Comparison of ENCODE assay signal across 16 cellular contexts in genomic region chr1:24020470-24020869, GRCh38. TPM values are rescaled to one million over a fixed set of nuclear protein-coding genes. Genes with fewer than 3 reads are reported as not detected.
A peak's percentile ranks its signal among the peaks of the same experiment; 100 is the strongest.
DNase-seq lines count a peak whose midpoint lies in the region; ATAC-seq and TF ChIP-seq lines count a peak whose summit lies in the region.
"Had no signal": no experiment of that assay in that cellular context is flagged by ENCODE, and none has a peak within 500 bp of the region (broad histone marks: within the 10 kb centered on the region; RNA-seq: fewer than 3 reads in every experiment).

No MANE protein-coding gene starts in this region.

- no peaks in the 10 kb centered on the region for H3K4me1 Mint-ChIP-seq in activated T-cell treated with anti-CD3 and anti-CD28 coated beads, Interleukin-2, amount 50 U/mL, for 72 hours (ENCODE audit: low read depth)
- no peaks in the 10 kb centered on the region for H3K4me1 Mint-ChIP-seq in activated CD8-positive, alpha-beta T cell treated with anti-CD3 and anti-CD28 coated beads for 36 hours (ENCODE audit: low read depth)
- H3K4me1 Mint-ChIP-seq: activated naive CD8-positive, alpha-beta T cell treated with anti-CD3 and anti-CD28 coated beads for 36 hours had no signal

- H3K9me3 Mint-ChIP-seq in activated T-cell treated with anti-CD3 and anti-CD28 coated beads, Interleukin-2, amount 50 U/mL, for 72 hours = no peaks in the 10 kb centered on the region
- H3K9me3 Mint-ChIP-seq in activated CD8-positive, alpha-beta T cell treated with anti-CD3 and anti-CD28 coated beads for 36 hours = no peaks in the 10 kb centered on the region
- H3K9me3 Mint-ChIP-seq: activated naive CD8-positive, alpha-beta T cell treated with anti-CD3 and anti-CD28 coated beads for 36 hours; IgD-negative memory B cell; stimulated activated naive B cell treated with anti-CD40 and anti-IgM and Interleukin-4, amounts not matched to agents 10 μg/mL and 1 μg/mL and 100 μg/mL, for 72 hours; WTC11 had no signal

- H3K36me3 Mint-ChIP-seq in activated T-cell treated with anti-CD3 and anti-CD28 coated beads, Interleukin-2, amount 50 U/mL, for 72 hours (ENCODE audit: insufficient read depth in 2 of 2) = no peaks in the 10 kb centered on the region
- no peaks in the 10 kb centered on the region for H3K36me3 Mint-ChIP-seq in activated CD8-positive, alpha-beta T cell treated with anti-CD3 and anti-CD28 coated beads for 36 hours (ENCODE audit: low read depth)
- H3K36me3 Mint-ChIP-seq: activated naive CD8-positive, alpha-beta T cell treated with anti-CD3 and anti-CD28 coated beads for 36 hours; IgD-negative memory B cell; stimulated activated naive B cell treated with anti-CD40 and anti-IgM and Interleukin-4, amounts not matched to agents 10 μg/mL and 1 μg/mL and 100 μg/mL, for 72 hours; WTC11 had no signal

- H3K27ac Mint-ChIP-seq in activated T-cell treated with anti-CD3 and anti-CD28 coated beads, Interleukin-2, amount 50 U/mL, for 72 hours = no peak overlapping the region
- H3K27ac Mint-ChIP-seq in activated CD8-positive, alpha-beta T cell treated with anti-CD3 and anti-CD28 coated beads for 36 hours = no peak overlapping the region
- H3K27ac Mint-ChIP-seq: activated naive CD8-positive, alpha-beta T cell treated with anti-CD3 and anti-CD28 coated beads for 36 hours; IgD-negative memory B cell; WTC11 had no signal

- 75% methylated on average over 3 of the region's 3 CpGs for WGBS in right cardiac atrium
- WGBS in sigmoid colon, 2 donors = 91 to 92% methylated on average over 3 of the region's 3 CpGs

- intact Hi-C loops in left ventricle myocardium inferior (cut with micrococcal nuclease) = loop anchor here (5.0 kb wide), 1 partner anchor 43 kb away; no protein-coding TSS in a partner anchor
- intact Hi-C loops in Right ventricle myocardium inferior (cut with DNase I) = no loop called here
- intact Hi-C loops in right cardiac atrium (cut with DNase I) = loop anchor here in 2 of 4 donors (10.0 kb wide), 2 partner anchors 46 to 66 kb away; partner anchors contain the start of gene PNRC2 (in 1 of the 2)
- intact Hi-C loops in sigmoid colon (cut with DNase I) = no loop called here
- intact Hi-C loops in activated CD8-positive, alpha-beta T cell treated with anti-CD3 and anti-CD28 coated beads for 36 hours (cut with micrococcal nuclease) = no loop called here

- no peak for ATAC-seq in Right ventricle myocardium inferior
- no peak for ATAC-seq in right cardiac atrium
- ATAC-seq in stimulated activated naive CD8-positive, alpha-beta T cell treated with anti-CD3 and anti-CD28 coated beads, Interleukin-15, Interleukin-2, amounts not matched to agents 100 U/mL and 50 U/mL, for 24 hours = no peak
- no peak for ATAC-seq in activated T-cell treated with anti-CD3 and anti-CD28 coated beads, Interleukin-2, amount 50 U/mL, for 72 hours (replicated peaks in 1 of 2)
- ATAC-seq in activated CD8-positive, alpha-beta T cell treated with anti-CD3 and anti-CD28 coated beads for 36 hours = no peak
- ATAC-seq: stimulated activated naive B cell treated with anti-CD40 and anti-IgM and Interleukin-4, amounts not matched to agents 10 μg/mL and 1 μg/mL and 100 μg/mL, for 72 hours; WTC11 had no signal

- H3K4me3 ChIP-seq in left ventricle myocardium inferior (no peak overlapping the region), right cardiac atrium (ENCODE audit: low read length) (no peak overlapping the region), sigmoid colon (no peak overlapping the region)

- H3K27me3 ChIP-seq in left ventricle myocardium inferior (ENCODE audit: low read depth) (no peaks in the 10 kb centered on the region), right cardiac atrium (ENCODE audit: control insufficient read depth, insufficient read depth) (no peaks in the 10 kb centered on the region), sigmoid colon (no peaks in the 10 kb centered on the region)

- H3K36me3 ChIP-seq in left ventricle myocardium inferior (no peaks in the 10 kb centered on the region), sigmoid colon (no peaks in the 10 kb centered on the region)

- H3K4me3 Mint-ChIP-seq in activated T-cell treated with anti-CD3 and anti-CD28 coated beads, Interleukin-2, amount 50 U/mL, for 72 hours = no peak overlapping the region
- H3K4me3 Mint-ChIP-seq in activated CD8-positive, alpha-beta T cell treated with anti-CD3 and anti-CD28 coated beads for 36 hours = no peak overlapping the region
- H3K4me3 Mint-ChIP-seq: activated naive CD8-positive, alpha-beta T cell treated with anti-CD3 and anti-CD28 coated beads for 36 hours; IgD-negative memory B cell; stimulated activated naive B cell treated with anti-CD40 and anti-IgM and Interleukin-4, amounts not matched to agents 10 μg/mL and 1 μg/mL and 100 μg/mL, for 72 hours; WTC11 had no signal

- DNase-seq in left ventricle myocardium inferior (no peak), Right ventricle myocardium inferior (ENCODE audit: missing footprints) (no peak), right cardiac atrium (no peak), sigmoid colon (no peak), NCI-H69 (lab: John Stamatoyannopoulos, UW) (no peak)
- DNase-seq in stimulated activated naive CD8-positive, alpha-beta T cell treated with anti-CD3 and anti-CD28 coated beads, Interleukin-15, Interleukin-2, amounts not matched to agents 100 U/mL and 50 U/mL, for 24 hours = no peak
- no peak for DNase-seq in activated T-cell treated with anti-CD3 and anti-CD28 coated beads, Interleukin-2, amount 50 U/mL, for 72 hours
- DNase-seq in activated CD8-positive, alpha-beta T cell treated with anti-CD3 and anti-CD28 coated beads for 36 hours = no peak
- DNase-seq: activated CD8-positive, alpha-beta memory T cell treated with anti-CD3 and anti-CD28 coated beads, Interleukin-2, amount 50 U/mL, for 48 hours; activated naive CD8-positive, alpha-beta T cell treated with anti-CD3 and anti-CD28 coated beads for 36 hours; midbrain; NCI-H1105; stimulated activated CD4-positive, alpha-beta T cell treated with anti-CD3 and anti-CD28 coated beads, Interleukin-4, amount 100 ng/mL, for 4 hours; stimulated activated naive B cell treated with anti-CD40 and anti-IgM and Interleukin-4, amounts not matched to agents 10 μg/mL and 1 μg/mL and 100 μg/mL, for 72 hours had no signal

- TF ChIP-seq CTCF in left ventricle myocardium inferior (IDR thresholded peaks at IDR 0.05; ENCODE audit: borderline replicate concordance) (no peak), sigmoid colon (IDR thresholded peaks at IDR 0.05) (no peak)
- no peak for TF ChIP-seq CTCF in activated CD8-positive, alpha-beta T cell treated with anti-CD3 and anti-CD28 coated beads for 36 hours (IDR thresholded peaks at IDR 0.05)

- POLR2A ChIA-PET in activated CD8-positive, alpha-beta T cell treated with anti-CD3 and anti-CD28 coated beads for 36 hours (lab: Charles Lee) = no interaction called here

- H3K27me3 Mint-ChIP-seq in activated T-cell treated with anti-CD3 and anti-CD28 coated beads, Interleukin-2, amount 50 U/mL, for 72 hours (ENCODE audit: low read depth) = no peaks in the 10 kb centered on the region
- H3K27me3 Mint-ChIP-seq in activated CD8-positive, alpha-beta T cell treated with anti-CD3 and anti-CD28 coated beads for 36 hours = no peaks in the 10 kb centered on the region

- H3K4me1 ChIP-seq in left ventricle myocardium inferior (peaks cover 74% of the 10 kb centered on the region), right cardiac atrium (ENCODE audit: control insufficient read depth, insufficient read depth, low read length) (peaks cover 10% of the 10 kb centered on the region), sigmoid colon (peaks cover 0 to 76% (median 70%) of the 10 kb centered on the region in 4 donors)

- CTCF ChIA-PET in activated CD8-positive, alpha-beta T cell treated with anti-CD3 and anti-CD28 coated beads for 36 hours (lab: Charles Lee) = interaction anchor here (0.7 to 1.0 kb wide), 3 partner anchors 8 to 599 kb away, joined by 4 to 5 read pairs (median 4); no protein-coding TSS in a partner anchor

- H3K27ac ChIP-seq in left ventricle myocardium inferior (replicated peaks) (peak overlapping the region; percentile 94), right cardiac atrium (ENCODE audit: low read length) (peak overlapping the region; percentile 75), sigmoid colon (peak overlapping the region; percentile 80 to 96 (median 88))

- TF ChIP-seq POLR2A in sigmoid colon (IDR thresholded peaks at IDR 0.05) = no peak

- H3K9me3 ChIP-seq in left ventricle myocardium inferior (replicated peaks) = no peaks in the 10 kb centered on the region
- H3K9me3 ChIP-seq in right cardiac atrium (ENCODE audit: control insufficient read depth, low read length) = no peaks in the 10 kb centered on the region
- no peaks in the 10 kb centered on the region for H3K9me3 ChIP-seq in sigmoid colon

- no peak for TF ChIP-seq EP300 in sigmoid colon (IDR thresholded peaks at IDR 0.05)

RNA-seq across cellular contexts. Expression of gene SRSF10, which starts 40.3 kb away (rescaled TPM):
- total RNA-seq in left ventricle myocardium inferior (56.5 TPM), Right ventricle myocardium inferior (51.9 TPM), right cardiac atrium (10 to 100 TPM; 49.8 to 59.0 (median 53.0) TPM), sigmoid colon (100 to 1,000 TPM in 1 of 4 donors, 10 to 100 TPM in 3; 80.6 to 105 (median 93.9) TPM)
- polyA plus RNA-seq in right cardiac atrium (39.8 TPM), sigmoid colon (10 to 100 TPM; 42.6 to 61.5 (median 55.9) TPM)
- 100 to 1,000 TPM; 217 to 264 TPM for total RNA-seq in activated T-cell treated with anti-CD3 and anti-CD28 coated beads, Interleukin-2, amount 50 U/mL, for 72 hours
- total RNA-seq in activated CD8-positive, alpha-beta T cell treated with anti-CD3 and anti-CD28 coated beads for 36 hours = 100 to 1,000 TPM; 203 to 206 TPM
